Comparison of ENCODE assay signal across 1 cellular context in genomic region chr6:170311696-170312095, GRCh38.
TF ChIP-seq lines count a peak whose summit lies in the region.

No MANE protein-coding gene starts in this region.

TF ChIP-seq in K562, 482 proteins besides CTCF, POLR2A, EP300 and RAD21:
- TF ChIP-seq ZNF445 (CRISPR knock-in tag; IDR thresholded peaks at IDR 0.05; ENCODE audit: low read depth) (no peak), RBM15 (IDR thresholded peaks at IDR 0.05; ENCODE audit: insufficient read depth, low read length) (no peak), NFE2 (IDR thresholded peaks at IDR 0.05; ENCODE audit: low read depth) (0 out of 2 replicates have a peak, but pooled peaks have one; percentile 22)
